1 cellular context compared by ENCODE assay signal in genomic region chr11:109046284-109046992, GRCh38.
TF ChIP-seq lines count a peak whose summit lies in the region.

No MANE protein-coding gene starts in this region.

TF ChIP-seq in GM23338, 12 proteins besides CTCF, POLR2A, EP300 and RAD21 (continued from another document):
- TF ChIP-seq, protein P1, sequence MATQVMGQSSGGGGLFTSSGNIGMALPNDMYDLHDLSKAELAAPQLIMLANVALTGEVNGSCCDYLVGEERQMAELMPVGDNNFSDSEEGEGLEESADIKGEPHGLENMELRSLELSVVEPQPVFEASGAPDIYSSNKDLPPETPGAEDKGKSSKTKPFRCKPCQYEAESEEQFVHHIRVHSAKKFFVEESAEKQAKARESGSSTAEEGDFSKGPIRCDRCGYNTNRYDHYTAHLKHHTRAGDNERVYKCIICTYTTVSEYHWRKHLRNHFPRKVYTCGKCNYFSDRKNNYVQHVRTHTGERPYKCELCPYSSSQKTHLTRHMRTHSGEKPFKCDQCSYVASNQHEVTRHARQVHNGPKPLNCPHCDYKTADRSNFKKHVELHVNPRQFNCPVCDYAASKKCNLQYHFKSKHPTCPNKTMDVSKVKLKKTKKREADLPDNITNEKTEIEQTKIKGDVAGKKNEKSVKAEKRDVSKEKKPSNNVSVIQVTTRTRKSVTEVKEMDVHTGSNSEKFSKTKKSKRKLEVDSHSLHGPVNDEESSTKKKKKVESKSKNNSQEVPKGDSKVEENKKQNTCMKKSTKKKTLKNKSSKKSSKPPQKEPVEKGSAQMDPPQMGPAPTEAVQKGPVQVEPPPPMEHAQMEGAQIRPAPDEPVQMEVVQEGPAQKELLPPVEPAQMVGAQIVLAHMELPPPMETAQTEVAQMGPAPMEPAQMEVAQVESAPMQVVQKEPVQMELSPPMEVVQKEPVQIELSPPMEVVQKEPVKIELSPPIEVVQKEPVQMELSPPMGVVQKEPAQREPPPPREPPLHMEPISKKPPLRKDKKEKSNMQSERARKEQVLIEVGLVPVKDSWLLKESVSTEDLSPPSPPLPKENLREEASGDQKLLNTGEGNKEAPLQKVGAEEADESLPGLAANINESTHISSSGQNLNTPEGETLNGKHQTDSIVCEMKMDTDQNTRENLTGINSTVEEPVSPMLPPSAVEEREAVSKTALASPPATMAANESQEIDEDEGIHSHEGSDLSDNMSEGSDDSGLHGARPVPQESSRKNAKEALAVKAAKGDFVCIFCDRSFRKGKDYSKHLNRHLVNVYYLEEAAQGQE (IDR thresholded peaks at IDR 0.05; ENCODE audit: unreplicated experiment): no peak
- TF ChIP-seq ETS1 (IDR thresholded peaks at IDR 0.05): no peak
